In genomic region chr9:26142631-26143030, GRCh38 we compare ENCODE assay signal across 24 cellular contexts.
"Had no signal": no experiment of that assay in that cellular context is flagged by ENCODE, and none has a peak within 500 bp of the region (broad histone marks: within the 10 kb centered on the region; RNA-seq: fewer than 3 reads in every experiment).

No MANE protein-coding gene starts in this region.

- H3K4me2 ChIP-seq: hepatocyte had no signal

- H3K27ac ChIP-seq: dorsolateral prefrontal cortex, gastrocnemius medialis, hepatocyte, ovary, psoas muscle, sigmoid colon, testis, tibial artery, upper lobe of left lung had no signal

- H3K4me3 ChIP-seq: dorsolateral prefrontal cortex, gastrocnemius medialis, hepatocyte, lung, ovary, psoas muscle, sigmoid colon, testis, tibial artery, upper lobe of left lung had no signal

- H3K9me3 ChIP-seq: gastrocnemius medialis, ovary, psoas muscle, sigmoid colon, testis, tibial artery, upper lobe of left lung had no signal

- ATAC-seq: gastrocnemius medialis; left lobe of liver; naive thymus-derived CD4-positive, alpha-beta T cell; psoas muscle; right cardiac atrium; stimulated activated effector memory CD8-positive, alpha-beta T cell treated with anti-CD3 and anti-CD28 coated beads, Interleukin-12 subunit alpha, Interleukin-12 subunit beta, amount 100 ng/mL, for 72 hours had no signal

- H3K4me1 ChIP-seq: gastrocnemius medialis, psoas muscle, sigmoid colon, testis, tibial artery, upper lobe of left lung had no signal

- DNase-seq: dorsolateral prefrontal cortex; effector CD4-positive, alpha-beta T cell; foreskin fibroblast; gastrocnemius medialis; head of caudate nucleus; kidney; naive thymus-derived CD4-positive, alpha-beta T cell; occipital lobe; ovary; posterior cingulate gyrus; psoas muscle; sigmoid colon; stimulated activated CD4-positive, alpha-beta T cell treated with anti-CD3 and anti-CD28 coated beads, Interleukin-2, amount 100 ng/mL, for 24 hours; stimulated activated CD4-positive, alpha-beta T cell treated with anti-CD3 and anti-CD28 coated beads, Interleukin-4, amount 100 ng/mL, for 24 hours; stimulated activated naive CD4-positive, alpha-beta T cell treated with Interleukin-2 at 50 U/mL for 16 hours; substantia nigra; testis; tibial artery; upper lobe of left lung had no signal

- H3K36me3 ChIP-seq: gastrocnemius medialis, ovary, sigmoid colon, tibial artery, upper lobe of left lung had no signal

- H2AFZ ChIP-seq: hepatocyte had no signal

- H3K27me3 ChIP-seq: dorsolateral prefrontal cortex, gastrocnemius medialis, hepatocyte, ovary, sigmoid colon, testis, tibial artery, upper lobe of left lung had no signal
